ENCODE assay signal across 10 cellular contexts in genomic region chr7:135774284-135774683, GRCh38. TPM values are rescaled to one million over a fixed set of nuclear protein-coding genes. Genes with fewer than 3 reads are reported as not detected.
A peak's percentile ranks its signal among the peaks of the same experiment; 100 is the strongest.
DNase-seq lines count a peak whose midpoint lies in the region; ATAC-seq, FAIRE-seq and TF ChIP-seq lines count a peak whose summit lies in the region.
"Had no signal": no experiment of that assay in that cellular context is flagged by ENCODE, and none has a peak within 500 bp of the region (broad histone marks: within the 10 kb centered on the region; RNA-seq: fewer than 3 reads in every experiment).

No MANE protein-coding gene starts in this region.

- H3K79me2 ChIP-seq in HepG2 (ENCODE audit: insufficient read depth, low read length) = no peaks in the 10 kb centered on the region

- H3K27ac Mint-ChIP-seq in brain = peak overlapping the region; percentile 15 to 92 (median 86)
- H3K27ac Mint-ChIP-seq in glutamatergic neuron (ENCODE audit: unreplicated experiment) = no peak overlapping the region
- H3K27ac Mint-ChIP-seq in activated CD4-positive, alpha-beta T cell treated with anti-CD3 and anti-CD28 coated beads, Interleukin-2, amount 10 ng/mL, durations not matched to agents 7 days and 5 days = no peak overlapping the region
- H3K27ac Mint-ChIP-seq: IgD-negative memory B cell had no signal

- no peak for TF ChIP-seq CTCF in brain (conservative IDR thresholded peaks at IDR 0.05)
- no peak for TF ChIP-seq CTCF in HepG2 (CRISPR knock-in tag; IDR thresholded peaks at IDR 0.05)
- TF ChIP-seq CTCF in glutamatergic neuron (IDR thresholded peaks at IDR 0.05; ENCODE audit: partially characterized antibody, unreplicated experiment) = no peak

- H3K4me3 ChIP-seq in HepG2 (replicated peaks in 1 of 3; ENCODE audit: insufficient read depth in 1 of 3, low read depth in 2 of 3, low read length in 3 of 3) = no peak overlapping the region

- peaks cover 7% of the 10 kb centered on the region for H3K9me3 ChIP-seq in HepG2 (ENCODE audit: low read length)

- H3K4me1 Mint-ChIP-seq in brain (peaks cover 44% of the 10 kb centered on the region), glutamatergic neuron (ENCODE audit: low read depth, unreplicated experiment) (peaks cover 28% of the 10 kb centered on the region)
- no peaks in the 10 kb centered on the region for H3K4me1 Mint-ChIP-seq in activated CD4-positive, alpha-beta T cell treated with anti-CD3 and anti-CD28 coated beads, Interleukin-2, amount 10 ng/mL, durations not matched to agents 7 days and 5 days
- H3K4me1 Mint-ChIP-seq: IgD-negative memory B cell had no signal

- TF ChIP-seq RAD21 in HepG2 (CRISPR knock-in tag; IDR thresholded peaks at IDR 0.05) = no peak

- no TSS peak for BruUV-seq in HepG2 (replicated peaks; lab: Mats Ljungman, UMichigan)

- peaks cover 0 to 10% of the 10 kb centered on the region in 2 experiments; a peak in 1 of 5 replicates for H3K27me3 ChIP-seq in HepG2 (ENCODE audit: control insufficient read depth in 1 of 2, insufficient read depth in 2 of 2, low read length in 2 of 2)

- CTCF ChIA-PET in HepG2 (lab: Yijun Ruan, JAX; ENCODE audit: low intra/inter-chr PET ratio, low total read pairs) = no interaction called here
- CTCF ChIA-PET in activated CD4-positive, alpha-beta T cell treated with anti-CD3 and anti-CD28 coated beads, Interleukin-2, amount 10 ng/mL, durations not matched to agents 7 days and 5 days (lab: Charles Lee) = no interaction called here

- TF ChIP-seq POLR2A in HepG2 (IDR thresholded peaks at IDR 0.05; ENCODE audit: insufficient read depth in 1 of 2, low read depth in 2 of 2, low read length in 2 of 2) = no peak

- no peak for TF ChIP-seq EP300 in HepG2 (IDR thresholded peaks at IDR 0.05; ENCODE audit: low read depth in 2 of 2, low read length in 2 of 2)
- no peak for TF ChIP-seq EP300 in HepG2 (CRISPR knock-in tag; IDR thresholded peaks at IDR 0.05; ENCODE audit: borderline replicate concordance)

- in situ Hi-C loops in HepG2 (cut with HindIII; ENCODE audit: extremely low pct_ligation_motif_present, low pct_unique_long_range_greater_than_20kb) = no loop called here

- H3K27me3 Mint-ChIP-seq in brain (peaks cover 15% of the 10 kb centered on the region), glutamatergic neuron (ENCODE audit: unreplicated experiment) (no peaks in the 10 kb centered on the region)
- H3K27me3 Mint-ChIP-seq in activated CD4-positive, alpha-beta T cell treated with anti-CD3 and anti-CD28 coated beads, Interleukin-2, amount 10 ng/mL, durations not matched to agents 7 days and 5 days = peaks cover 17% of the 10 kb centered on the region
- H3K27me3 Mint-ChIP-seq: IgD-negative memory B cell had no signal

- peak; percentile 88 for DNase-seq in COR-L47 (lab: John Stamatoyannopoulos, UW)
- peak; percentile 31 for DNase-seq in NCI-H1694 treated with DMSO at 0.1 percent for 48 hours (lab: John Stamatoyannopoulos, UW)
- peak; percentile 14 for DNase-seq in HepG2 (ENCODE audit: low spot score)
- DNase-seq in glutamatergic neuron = no peak
- DNase-seq in activated CD8-positive, alpha-beta memory T cell treated with anti-CD3 and anti-CD28 coated beads, Interleukin-2, amount 50 U/mL, for 48 hours = no peak
- no peak for DNase-seq in posterior cingulate gyrus
- DNase-seq in activated CD4-positive, alpha-beta T cell treated with anti-CD3 and anti-CD28 coated beads, Interleukin-2, amount 10 ng/mL, durations not matched to agents 7 days and 5 days = no peak

- no peak overlapping the region for H3K27ac ChIP-seq in HepG2 (ENCODE audit: extremely low read length, insufficient read depth, low read length)

- H3K9me3 Mint-ChIP-seq in brain (peaks cover 18 to 28% (median 22%) of the 10 kb centered on the region in 5 experiments), glutamatergic neuron (ENCODE audit: unreplicated experiment) (peaks cover 9% of the 10 kb centered on the region)
- H3K9me3 Mint-ChIP-seq in activated CD4-positive, alpha-beta T cell treated with anti-CD3 and anti-CD28 coated beads, Interleukin-2, amount 10 ng/mL, durations not matched to agents 7 days and 5 days = no peaks in the 10 kb centered on the region

- peak overlapping the region in 2 of 5 experiments; percentile 10 to 60 for H3K4me3 Mint-ChIP-seq in brain
- H3K4me3 Mint-ChIP-seq in glutamatergic neuron (ENCODE audit: unreplicated experiment) = no peak overlapping the region
- H3K4me3 Mint-ChIP-seq in activated CD4-positive, alpha-beta T cell treated with anti-CD3 and anti-CD28 coated beads, Interleukin-2, amount 10 ng/mL, durations not matched to agents 7 days and 5 days = no peak overlapping the region
- H3K4me3 Mint-ChIP-seq: IgD-negative memory B cell had no signal

- POLR2A ChIA-PET in HepG2 (lab: Yijun Ruan, JAX) = no interaction called here
- POLR2A ChIA-PET in activated CD4-positive, alpha-beta T cell treated with anti-CD3 and anti-CD28 coated beads, Interleukin-2, amount 10 ng/mL, durations not matched to agents 7 days and 5 days (lab: Charles Lee) = no interaction called here

- no peak overlapping the region for H3K9ac ChIP-seq in HepG2 (ENCODE audit: insufficient read depth, low read depth, low read length)

- intact Hi-C loops in HepG2 (cut with micrococcal nuclease; ENCODE audit: unreplicated experiment) (no loop called here), posterior cingulate gyrus (cut with DNase I) (no loop called here)

- no peak overlapping the region for H2AFZ ChIP-seq in HepG2 (ENCODE audit: low read length)

- peak; percentile 48; the same call in 2 of the 3 replicates for ATAC-seq in HepG2

- H4K20me1 ChIP-seq in HepG2 (ENCODE audit: insufficient read depth, low read length) = no peaks in the 10 kb centered on the region

- H3K4me2 ChIP-seq in HepG2 (ENCODE audit: low read depth, low read length) = no peak overlapping the region

- FAIRE-seq in HepG2 (lab: Jason Lieb, UNC) = no peak

- 0 out of 2 replicates have a peak, but pooled peaks cover 4% of the 10 kb centered on the region for H3K4me1 ChIP-seq in HepG2 (ENCODE audit: insufficient read depth, low read length)

- 9% methylated on average over 4 of the region's 4 CpGs for WGBS in HepG2 (ENCODE audit: low lambda C conversion rate)

- no peaks in the 10 kb centered on the region for H3K36me3 ChIP-seq in HepG2 (replicated peaks in 1 of 2; ENCODE audit: control insufficient read depth in 1 of 2, insufficient read depth in 2 of 2, low read length in 2 of 2)

- peaks cover 5% of the 10 kb centered on the region for H3K36me3 Mint-ChIP-seq in brain
- peaks cover 15% of the 10 kb centered on the region for H3K36me3 Mint-ChIP-seq in glutamatergic neuron (ENCODE audit: unreplicated experiment)
- no peaks in the 10 kb centered on the region for H3K36me3 Mint-ChIP-seq in activated CD4-positive, alpha-beta T cell treated with anti-CD3 and anti-CD28 coated beads, Interleukin-2, amount 10 ng/mL, durations not matched to agents 7 days and 5 days (ENCODE audit: low read depth)
- H3K36me3 Mint-ChIP-seq: IgD-negative memory B cell had no signal

RNA-seq across cellular contexts. Expression of gene FAM180A, which starts 25.7 kb away (rescaled TPM):
- polyA plus RNA-seq in brain (ENCODE audit: insufficient read depth, low read depth, low replicate concordance) (not detected), HepG2 (2011; rRNA removed) (not detected in 2 replicates)
- total RNA-seq in HepG2 (2016; rRNA removed; fragmentation: Illumina TruSeq; extraction: Trizol) (not detected in 2 replicates), glutamatergic neuron (ENCODE audit: unreplicated experiment) (not detected)
- total RNA-seq in HepG2 (2016; cell fraction: cytosol; rRNA removed; fragmentation: Illumina TruSeq; extraction: Trizol; ENCODE audit: low read depth) = not detected in 2 replicates
- not detected in 2 replicates for total RNA-seq in HepG2 (2016; cell fraction: insoluble cytoplasmic fraction; rRNA removed; fragmentation: Illumina TruSeq; extraction: Trizol)
- not detected in 2 replicates for total RNA-seq in HepG2 (2016; cell fraction: membrane; rRNA removed; fragmentation: Illumina TruSeq; extraction: Trizol)
- total RNA-seq in HepG2 (2016; cell fraction: nucleus; rRNA removed; fragmentation: Illumina TruSeq; extraction: Trizol) = not detected in 2 replicates
- polyA plus RNA-seq in HepG2 (2011; cell fraction: cytosol; rRNA removed) = not detected in 2 replicates
- polyA plus RNA-seq in HepG2 (2011; cell fraction: nucleus; rRNA removed) = not detected in 2 replicates
- not detected in 2 replicates for polyA plus RNA-seq in HepG2 (2012)
- not detected in 2 replicates for polyA plus RNA-seq in HepG2 (2016; cell fraction: cytosol; fragmentation: Illumina TruSeq; extraction: Trizol; ENCODE audit: low read depth)
- polyA plus RNA-seq in HepG2 (2016; cell fraction: insoluble cytoplasmic fraction; fragmentation: Illumina TruSeq; extraction: Trizol; ENCODE audit: low read depth) = not detected in 2 replicates
- polyA plus RNA-seq in HepG2 (2016; cell fraction: membrane; fragmentation: Illumina TruSeq; extraction: Trizol; ENCODE audit: low read depth) = not detected in 2 replicates
- not detected in 2 replicates for polyA plus RNA-seq in HepG2 (2016; cell fraction: nucleus; fragmentation: Illumina TruSeq; extraction: Trizol; ENCODE audit: insufficient read depth, low read depth)
- polyA minus RNA-seq in HepG2 (2011; rRNA and poly(A)+ RNA removed; ENCODE audit: low replicate concordance) = 0.14 TPM in 1 of 2 replicates, not detected in the other
- not detected in 2 replicates for polyA minus RNA-seq in HepG2 (2011; cell fraction: cytosol; rRNA and poly(A)+ RNA removed)
- polyA minus RNA-seq in HepG2 (2011; cell fraction: nucleus; rRNA and poly(A)+ RNA removed) = not detected in 2 replicates
- total RNA-seq in activated CD4-positive, alpha-beta T cell treated with anti-CD3 and anti-CD28 coated beads, Interleukin-2, amount 10 ng/mL, durations not matched to agents 7 days and 5 days = not detected
- total RNA-seq: T-helper 2 cell treated with Interferon-gamma antibody and Interleukin-4, amounts not matched to agents 100 ng/mL and 5 ng/mL, for 36 hours had no signal
- polyA plus RNA-seq: IgD-negative memory B cell had no signal

RNA-seq across cellular contexts. Expression of gene SLC13A4, which starts 46.3 kb away (rescaled TPM):
- polyA plus RNA-seq in brain (ENCODE audit: insufficient read depth, low read depth, low replicate concordance) (7.1 TPM), HepG2 (2011; rRNA removed) (0.04 and 0.08 TPM in 2 replicates)
- total RNA-seq in HepG2 (2016; rRNA removed; fragmentation: Illumina TruSeq; extraction: Trizol) (not detected in 2 replicates), glutamatergic neuron (ENCODE audit: unreplicated experiment) (not detected)
- total RNA-seq in HepG2 (2016; cell fraction: cytosol; rRNA removed; fragmentation: Illumina TruSeq; extraction: Trizol; ENCODE audit: low read depth) = not detected in 2 replicates
- not detected in 2 replicates for total RNA-seq in HepG2 (2016; cell fraction: insoluble cytoplasmic fraction; rRNA removed; fragmentation: Illumina TruSeq; extraction: Trizol)
- total RNA-seq in HepG2 (2016; cell fraction: membrane; rRNA removed; fragmentation: Illumina TruSeq; extraction: Trizol) = not detected in 2 replicates
- total RNA-seq in HepG2 (2016; cell fraction: nucleus; rRNA removed; fragmentation: Illumina TruSeq; extraction: Trizol) = not detected in 2 replicates
- 0.04 and 0.05 TPM in 2 replicates for polyA plus RNA-seq in HepG2 (2011; cell fraction: cytosol; rRNA removed)
- 0.13 TPM in 1 of 2 replicates, not detected in the other for polyA plus RNA-seq in HepG2 (2011; cell fraction: nucleus; rRNA removed)
- polyA plus RNA-seq in HepG2 (2012) = 0.24 and 0.27 TPM in 2 replicates
- polyA plus RNA-seq in HepG2 (2016; cell fraction: cytosol; fragmentation: Illumina TruSeq; extraction: Trizol; ENCODE audit: low read depth) = not detected in 2 replicates
- polyA plus RNA-seq in HepG2 (2016; cell fraction: insoluble cytoplasmic fraction; fragmentation: Illumina TruSeq; extraction: Trizol; ENCODE audit: low read depth) = not detected in 2 replicates
- polyA plus RNA-seq in HepG2 (2016; cell fraction: membrane; fragmentation: Illumina TruSeq; extraction: Trizol; ENCODE audit: low read depth) = not detected in 2 replicates
- polyA plus RNA-seq in HepG2 (2016; cell fraction: nucleus; fragmentation: Illumina TruSeq; extraction: Trizol; ENCODE audit: insufficient read depth, low read depth) = not detected in 2 replicates
- not detected in 2 replicates for polyA minus RNA-seq in HepG2 (2011; rRNA and poly(A)+ RNA removed; ENCODE audit: low replicate concordance)
- not detected in 2 replicates for polyA minus RNA-seq in HepG2 (2011; cell fraction: cytosol; rRNA and poly(A)+ RNA removed)
- polyA minus RNA-seq in HepG2 (2011; cell fraction: nucleus; rRNA and poly(A)+ RNA removed) = not detected in 2 replicates
- not detected for total RNA-seq in activated CD4-positive, alpha-beta T cell treated with anti-CD3 and anti-CD28 coated beads, Interleukin-2, amount 10 ng/mL, durations not matched to agents 7 days and 5 days
- total RNA-seq: T-helper 2 cell treated with Interferon-gamma antibody and Interleukin-4, amounts not matched to agents 100 ng/mL and 5 ng/mL, for 36 hours had no signal

Comparison
In these comparisons a context has a peak if more than half of its experiments do, and no peak if none do; other contexts are left out.
1. DNase-seq: peak in COR-L47 (single experiment), NCI-H1694 treated with DMSO at 0.1 percent for 48 hours (single experiment) and HepG2 (single experiment); none in glutamatergic neuron (single experiment), activated CD8-positive, alpha-beta memory T cell treated with anti-CD3 and anti-CD28 coated beads, Interleukin-2, amount 50 U/mL, for 48 hours (single experiment), posterior cingulate gyrus (0 of 10) and activated CD4-positive, alpha-beta T cell treated with anti-CD3 and anti-CD28 coated beads, Interleukin-2, amount 10 ng/mL, durations not matched to agents 7 days and 5 days (single experiment).
2. H3K27ac Mint-ChIP-seq: peak in brain (5 of 5); none in glutamatergic neuron (single experiment) and activated CD4-positive, alpha-beta T cell treated with anti-CD3 and anti-CD28 coated beads, Interleukin-2, amount 10 ng/mL, durations not matched to agents 7 days and 5 days (single experiment).